Comparison of ENCODE assay signal across 13 cellular contexts in genomic region chr10:8043569-8044306, GRCh38. TPM values are rescaled to one million over a fixed set of nuclear protein-coding genes. Genes with fewer than 3 reads are reported as not detected.
A peak's percentile ranks its signal among the peaks of the same experiment; 100 is the strongest.
DNase-seq lines count a peak whose midpoint lies in the region; ATAC-seq, FAIRE-seq and TF ChIP-seq lines count a peak whose summit lies in the region.
"Had no signal": no experiment of that assay in that cellular context is flagged by ENCODE, and none has a peak within 500 bp of the region (broad histone marks: within the 10 kb centered on the region; RNA-seq: fewer than 3 reads in every experiment).

No MANE protein-coding gene starts in this region.

- H3K9me3 Mint-ChIP-seq in CD4-positive, alpha-beta T cell: no peaks in the 10 kb centered on the region
- H3K9me3 Mint-ChIP-seq in activated naive CD8-positive, alpha-beta T cell treated with anti-CD3 and anti-CD28 coated beads for 36 hours: peaks cover 2% of the 10 kb centered on the region
- H3K9me3 Mint-ChIP-seq in mesothelial cell of epicardium: no peaks in the 10 kb centered on the region

- H3K9me3 ChIP-seq in CD4-positive, alpha-beta T cell (ENCODE audit: control insufficient read depth, low read length): peaks cover 6% of the 10 kb centered on the region

- peak in 5 of 10 experiments; percentile 28 to 49 (median 44) for DNase-seq in CD4-positive, alpha-beta T cell
- DNase-seq in H7 (peak; percentile 91), mesothelial cell of epicardium (ENCODE audit: low spot score in 2 of 2, unreplicated experiment in 2 of 2) (no peak), NCI-H510A treated with DMSO at 0.1 percent for 48 hours (lab: John Stamatoyannopoulos, UW) (no peak), D721Med (ENCODE audit: insufficient read length, low spot score) (no peak), anterior cingulate cortex (lab: John Stamatoyannopoulos, UW) (no peak)
- peak; percentile 31 for DNase-seq in activated naive CD8-positive, alpha-beta T cell treated with anti-CD3 and anti-CD28 coated beads for 36 hours
- DNase-seq: activated CD4-positive, CD25-positive, alpha-beta regulatory T cell treated with anti-CD3 and anti-CD28 coated beads, Interleukin-2, amount 50 U/mL, for 72 hours; cortex of kidney; DMS153 had no signal

- H3K36me3 Mint-ChIP-seq in CD4-positive, alpha-beta T cell (ENCODE audit: low read depth): no peaks in the 10 kb centered on the region
- H3K36me3 Mint-ChIP-seq in activated naive CD8-positive, alpha-beta T cell treated with anti-CD3 and anti-CD28 coated beads for 36 hours: peaks cover 1% of the 10 kb centered on the region
- H3K36me3 Mint-ChIP-seq in mesothelial cell of epicardium: no peaks in the 10 kb centered on the region

- intact Hi-C loops in CD4-positive, alpha-beta T cell (cut with DNase I, micrococcal nuclease): no loop called here

- TF ChIP-seq CTCF in CD4-positive, alpha-beta T cell (IDR thresholded peaks at IDR 0.05): peak; percentile 21
- TF ChIP-seq CTCF in mesothelial cell of epicardium (IDR thresholded peaks at IDR 0.05; ENCODE audit: unreplicated experiment): no peak
- TF ChIP-seq CTCF in D721Med (IDR thresholded peaks at IDR 0.05; ENCODE audit: insufficient read depth, missing control alignments): no peak

- CTCF ChIA-PET in CD4-positive, alpha-beta T cell (lab: Charles Lee): interaction anchor here (2.4 kb wide), 1 partner anchor 9 kb away, joined by 11 read pairs; no protein-coding TSS in a partner anchor

- peak overlapping the region; percentile 15; the same call in 1 of the 2 replicates for H3K4me3 ChIP-seq in H7 (ENCODE audit: insufficient read depth, low read depth, low read length)

- FAIRE-seq in D721Med (lab: Jason Lieb, UNC): no peak
- FAIRE-seq: islet of Langerhans had no signal

- H3K4me1 Mint-ChIP-seq in CD4-positive, alpha-beta T cell (ENCODE audit: low read depth): peaks cover 78% of the 10 kb centered on the region
- H3K4me1 Mint-ChIP-seq in activated naive CD8-positive, alpha-beta T cell treated with anti-CD3 and anti-CD28 coated beads for 36 hours: peaks cover 54% of the 10 kb centered on the region
- H3K4me1 Mint-ChIP-seq in mesothelial cell of epicardium: peaks cover 63% of the 10 kb centered on the region

- peaks cover 99% of the 10 kb centered on the region for H3K27me3 Mint-ChIP-seq in CD4-positive, alpha-beta T cell
- H3K27me3 Mint-ChIP-seq in activated naive CD8-positive, alpha-beta T cell treated with anti-CD3 and anti-CD28 coated beads for 36 hours: peaks cover 100% of the 10 kb centered on the region
- peaks cover 98% of the 10 kb centered on the region for H3K27me3 Mint-ChIP-seq in mesothelial cell of epicardium (ENCODE audit: low read depth)

- H3K36me3 ChIP-seq in H7 (replicated peaks; ENCODE audit: control insufficient read depth, insufficient read depth, low read length): no peaks in the 10 kb centered on the region

- H3K27ac ChIP-seq in CD4-positive, alpha-beta T cell (ENCODE audit: low read depth, low read length): no peak overlapping the region

- H3K27me3 ChIP-seq in CD4-positive, alpha-beta T cell (ENCODE audit: control insufficient read depth, insufficient read depth, low read length): peaks cover 99% of the 10 kb centered on the region
- H3K27me3 ChIP-seq in H7 (ENCODE audit: control insufficient read depth, insufficient read depth, low read length): peaks cover 100% of the 10 kb centered on the region

- POLR2A ChIA-PET in CD4-positive, alpha-beta T cell (lab: Charles Lee): no interaction called here

- peak overlapping the region; percentile 66 for H3K4me3 Mint-ChIP-seq in CD4-positive, alpha-beta T cell
- no peak overlapping the region for H3K4me3 Mint-ChIP-seq in activated naive CD8-positive, alpha-beta T cell treated with anti-CD3 and anti-CD28 coated beads for 36 hours
- H3K4me3 Mint-ChIP-seq in mesothelial cell of epicardium: peak overlapping the region; percentile 72

- peak overlapping the region; percentile 34 for H3K27ac Mint-ChIP-seq in CD4-positive, alpha-beta T cell
- no peak overlapping the region for H3K27ac Mint-ChIP-seq in activated naive CD8-positive, alpha-beta T cell treated with anti-CD3 and anti-CD28 coated beads for 36 hours
- H3K27ac Mint-ChIP-seq in mesothelial cell of epicardium: no peak overlapping the region

- ATAC-seq in CD4-positive, alpha-beta T cell (ENCODE audit: poor library complexity): peak; percentile 54
- no peak for ATAC-seq in GM19455 (IDR thresholded peaks at IDR 0.05; ENCODE audit: unreplicated experiment)
- ATAC-seq: Panc1 had no signal

RNA-seq across cellular contexts. Expression of gene GATA3, which starts 10.8 kb away (rescaled TPM):
- 100 to 1,000 TPM; 128 to 141 TPM for total RNA-seq in CD4-positive, alpha-beta T cell
- total RNA-seq in H7 (2014; rRNA removed; shearing (Covaris generic)): 0.11 and 1.1 TPM in 2 replicates
- 1 to 10 TPM; 8.4 to 8.8 TPM for total RNA-seq in activated naive CD8-positive, alpha-beta T cell treated with anti-CD3 and anti-CD28 coated beads for 36 hours
- total RNA-seq in mesothelial cell of epicardium: 59.6 to 67.4 TPM (median 63.6 TPM) in 3 replicates

Comparison
In these comparisons a context has a peak if more than half of its experiments do, and no peak if none do; other contexts are left out.
1. DNase-seq: peak in H7 (single experiment) and activated naive CD8-positive, alpha-beta T cell treated with anti-CD3 and anti-CD28 coated beads for 36 hours (single experiment); none in mesothelial cell of epicardium (0 of 2), NCI-H510A treated with DMSO at 0.1 percent for 48 hours (single experiment), D721Med (single experiment) and anterior cingulate cortex (0 of 58).